In genomic region chr18:46104128-46104911, GRCh38 we compare ENCODE assay signal across 8 cellular contexts. TPM values are rescaled to one million over a fixed set of nuclear protein-coding genes. Genes with fewer than 3 reads are reported as not detected.
DNase-seq lines count a peak whose midpoint lies in the region; ATAC-seq and TF ChIP-seq lines count a peak whose summit lies in the region.

HAUS1 (plus strand) TSS chr18:46104385; CDS start chr18:46104412, 27 bp downstream.

- intact Hi-C loops in PC-3 (cut with micrococcal nuclease) = no loop called here

- H3K79me2 ChIP-seq in PC-3 (ENCODE audit: low read length) = peaks cover 5% of the 10 kb centered on the region; the same call in 1 of the 2 replicates

- no peaks in the 10 kb centered on the region for H3K9me3 ChIP-seq in PC-3 (ENCODE audit: low read length)
- no peaks in the 10 kb centered on the region for H3K9me3 ChIP-seq in mononuclear cell (ENCODE audit: low read depth, low read length)

- POLR2A ChIA-PET in PC-3 (lab: Charles Lee; ENCODE audit: unreplicated experiment) = no interaction called here

- H3K4me1 Mint-ChIP-seq in IgD-negative memory B cell = peaks cover 10 to 21% (median 18%) of the 10 kb centered on the region in 3 donors

- DNase-seq in DMS 273 (lab: John Stamatoyannopoulos, UW; ENCODE audit: unreplicated experiment) = peak; percentile 98
- DNase-seq in PC-3 = peak; percentile 77
- peak; percentile 81 for DNase-seq in activated T-cell treated with anti-CD3 and anti-CD28 coated beads for 48 hours (ENCODE audit: low read depth)
- peak; percentile 85 for DNase-seq in epithelial cell of esophagus (ENCODE audit: low read depth)
- peak; percentile 79 to 84 for DNase-seq in stimulated activated CD8-positive, alpha-beta memory T cell treated with anti-CD3 and anti-CD28 coated beads, Interleukin-2, amount 100 ng/mL, for 48 hours (ENCODE audit: low read depth in 2 of 2)

- no peaks in the 10 kb centered on the region for H3F3A ChIP-seq in PC-3 (ENCODE audit: low read length, unreplicated experiment)

- TSS peak; percentile 61 for BruUV-seq in PC-3 (replicated peaks; lab: Mats Ljungman, UMichigan)

- H3K9me2 ChIP-seq in PC-3 (replicated peaks; ENCODE audit: low read length) = no peaks in the 10 kb centered on the region

- peak within 1 kb of the TSS; percentile 86 for H2AFZ ChIP-seq in PC-3 (ENCODE audit: low read length)

- H3K27ac ChIP-seq in PC-3 (ENCODE audit: low read length) = peak within 1 kb of the TSS; percentile 20; the same call in 1 of the 2 replicates

- H3K27ac Mint-ChIP-seq in IgD-negative memory B cell = peak within 1 kb of the TSS; percentile 83 to 96 (median 84)

- H3K36me3 ChIP-seq in PC-3 (ENCODE audit: low read depth, low read length) = no peaks in the 10 kb centered on the region

- H3K27me3 ChIP-seq in PC-3 (ENCODE audit: low read length) = no peaks in the 10 kb centered on the region
- no peaks in the 10 kb centered on the region for H3K27me3 ChIP-seq in mononuclear cell (ENCODE audit: insufficient read depth, low read length)

- ATAC-seq in GM21526 (IDR thresholded peaks at IDR 0.05; ENCODE audit: low FRiP score, unreplicated experiment) (peak; percentile 80), PC-3 (peak; percentile 99)

- CTCF ChIA-PET in PC-3 (lab: Charles Lee) = no interaction called here

- H3K9ac ChIP-seq in PC-3 (ENCODE audit: low read length) = peak within 1 kb of the TSS; percentile 72

- peak within 1 kb of the TSS; percentile 95 for H3K4me2 ChIP-seq in PC-3 (ENCODE audit: low read length)

- H3K4me3 ChIP-seq in PC-3 (ENCODE audit: low read length) (peak within 1 kb of the TSS; percentile 78), epithelial cell of esophagus (ENCODE audit: low read length) (peak within 1 kb of the TSS; percentile 95), mononuclear cell (ENCODE audit: low read length) (peak within 1 kb of the TSS; percentile 79)

- peak within 1 kb of the TSS; percentile 96 to 99 (median 97) for H3K4me3 Mint-ChIP-seq in IgD-negative memory B cell

- no peaks in the 10 kb centered on the region for H3K9me3 Mint-ChIP-seq in IgD-negative memory B cell

- H3K27me3 Mint-ChIP-seq in IgD-negative memory B cell = no peaks in the 10 kb centered on the region

- no peaks in the 10 kb centered on the region for H4K20me1 ChIP-seq in PC-3 (ENCODE audit: low read length)

- TF ChIP-seq CTCF in PC-3 (conservative IDR thresholded peaks at IDR 0.05; ENCODE audit: low read depth, low read length) = no peak
- TF ChIP-seq CTCF in epithelial cell of esophagus (IDR thresholded peaks at IDR 0.05; ENCODE audit: insufficient read depth, low read depth, low read length, missing control alignments) = no peak

- no peaks in the 10 kb centered on the region for H3K36me3 Mint-ChIP-seq in IgD-negative memory B cell

- H3K4me1 ChIP-seq in PC-3 (ENCODE audit: insufficient read depth, low read length) = no peaks in the 10 kb centered on the region
- peaks cover 10% of the 10 kb centered on the region for H3K4me1 ChIP-seq in mononuclear cell (ENCODE audit: insufficient read depth, low read length)

RNA-seq across cellular contexts. Expression of gene HAUS1, which starts in this region (rescaled TPM):
- polyA plus RNA-seq in IgD-negative memory B cell = 56.9 TPM
- total RNA-seq in PC-3 (2014; rRNA removed) (10.9 and 17.7 TPM in 2 replicates), mononuclear cell (14.8 TPM)

Comparison
In these comparisons a context has a peak if more than half of its experiments do, and no peak if none do; other contexts are left out.
1. Peak in every context shown above with its lines: DNase-seq, ATAC-seq, H3K4me3 ChIP-seq and H3K27ac ChIP-seq.